9 cellular contexts compared by ENCODE assay signal in genomic region chr22:49849161-49850020, GRCh38. TPM values are rescaled to one million over a fixed set of nuclear protein-coding genes. Genes with fewer than 3 reads are reported as not detected.
A peak's percentile ranks its signal among the peaks of the same experiment; 100 is the strongest.
DNase-seq lines count a peak whose midpoint lies in the region; ATAC-seq and TF ChIP-seq lines count a peak whose summit lies in the region.
"Had no signal": no experiment of that assay in that cellular context is flagged by ENCODE, and none has a peak within 500 bp of the region (broad histone marks: within the 10 kb centered on the region; RNA-seq: fewer than 3 reads in every experiment).

No MANE protein-coding gene starts in this region.

- no peaks in the 10 kb centered on the region for H3K9me3 Mint-ChIP-seq in activated naive CD8-positive, alpha-beta T cell treated with anti-CD3 and anti-CD28 coated beads, Interleukin-2, amount 10 ng/mL, durations not matched to agents 7 days and 5 days

- 0 to 2% methylated on average over 2 to 72 of the region's 89 CpGs for WGBS in testis, 2 donors

- peak; percentile 45 for DNase-seq in activated T-cell treated with anti-CD3 and anti-CD28 coated beads, Interleukin-2, amount 50 U/mL, for 1 hour
- DNase-seq in activated T-cell treated with anti-CD3 and anti-CD28 coated beads for 4 hours (no peak), lower lobe of right lung (no peak), testis (no peak), SJCRH30 (no peak)
- peak; percentile 60 for DNase-seq in activated naive CD8-positive, alpha-beta T cell treated with anti-CD3 and anti-CD28 coated beads, Interleukin-2, amount 10 ng/mL, durations not matched to agents 7 days and 5 days
- DNase-seq: hippocampal formation had no signal

- intact Hi-C loops in lower lobe of right lung (cut with DNase I), result no loop called here
- intact Hi-C loops in testis (cut with DNase I; ENCODE audit: low total_unique reads), result no loop called here

- peaks cover 48% of the 10 kb centered on the region for H3K27me3 Mint-ChIP-seq in activated naive CD8-positive, alpha-beta T cell treated with anti-CD3 and anti-CD28 coated beads, Interleukin-2, amount 10 ng/mL, durations not matched to agents 7 days and 5 days

- no peak for ATAC-seq in activated naive CD8-positive, alpha-beta T cell treated with anti-CD3 and anti-CD28 coated beads, Interleukin-2, amount 10 ng/mL, durations not matched to agents 7 days and 5 days (ENCODE audit: low read depth)
- no peak for ATAC-seq in lower lobe of right lung
- no peak for ATAC-seq in HG03280 (IDR thresholded peaks at IDR 0.05; ENCODE audit: unreplicated experiment)
- ATAC-seq in HG02938 (IDR thresholded peaks at IDR 0.05; ENCODE audit: unreplicated experiment), result no peak

- no peak overlapping the region for H3K27ac ChIP-seq in lower lobe of right lung
- H3K27ac ChIP-seq in testis, result no peak overlapping the region
- no peak overlapping the region for H3K27ac ChIP-seq in SJCRH30

- peak overlapping the region; percentile 60 for H3K4me3 Mint-ChIP-seq in activated naive CD8-positive, alpha-beta T cell treated with anti-CD3 and anti-CD28 coated beads, Interleukin-2, amount 10 ng/mL, durations not matched to agents 7 days and 5 days

- no peak for TF ChIP-seq POLR2A in testis (IDR thresholded peaks at IDR 0.05)

- H3K4me1 ChIP-seq in lower lobe of right lung, result peaks cover 27% of the 10 kb centered on the region
- H3K4me1 ChIP-seq in testis, result peaks cover 16% of the 10 kb centered on the region
- no peaks in the 10 kb centered on the region for H3K4me1 ChIP-seq in SJCRH30

- peaks cover 35% of the 10 kb centered on the region for H3K27me3 ChIP-seq in lower lobe of right lung (ENCODE audit: low read depth)
- H3K27me3 ChIP-seq in testis, result no peaks in the 10 kb centered on the region
- peaks cover 7% of the 10 kb centered on the region; the same call in 1 of the 2 replicates for H3K27me3 ChIP-seq in SJCRH30

- no peaks in the 10 kb centered on the region for H3K36me3 ChIP-seq in lower lobe of right lung
- no peaks in the 10 kb centered on the region for H3K36me3 ChIP-seq in testis (ENCODE audit: low read depth, missing control alignments)
- H3K36me3 ChIP-seq in SJCRH30, result no peaks in the 10 kb centered on the region

- H3K36me3 Mint-ChIP-seq in activated naive CD8-positive, alpha-beta T cell treated with anti-CD3 and anti-CD28 coated beads, Interleukin-2, amount 10 ng/mL, durations not matched to agents 7 days and 5 days, result no peaks in the 10 kb centered on the region

- POLR2A ChIA-PET in activated naive CD8-positive, alpha-beta T cell treated with anti-CD3 and anti-CD28 coated beads, Interleukin-2, amount 10 ng/mL, durations not matched to agents 7 days and 5 days (lab: Charles Lee), result no interaction called here

- H3K4me3 ChIP-seq in lower lobe of right lung, result peak overlapping the region; percentile 59
- peak overlapping the region; percentile 12 to 42 for H3K4me3 ChIP-seq in testis
- no peak overlapping the region for H3K4me3 ChIP-seq in SJCRH30

- no peaks in the 10 kb centered on the region for H3K9me3 ChIP-seq in lower lobe of right lung
- no peaks in the 10 kb centered on the region for H3K9me3 ChIP-seq in testis
- no peaks in the 10 kb centered on the region for H3K9me3 ChIP-seq in SJCRH30 (replicated peaks)

- no peak for TF ChIP-seq CTCF in lower lobe of right lung (IDR thresholded peaks at IDR 0.05)
- TF ChIP-seq CTCF in testis (IDR thresholded peaks at IDR 0.05), result no peak

- H3K4me1 Mint-ChIP-seq in activated naive CD8-positive, alpha-beta T cell treated with anti-CD3 and anti-CD28 coated beads, Interleukin-2, amount 10 ng/mL, durations not matched to agents 7 days and 5 days, result peaks cover 9% of the 10 kb centered on the region

- no peak overlapping the region for H3K27ac Mint-ChIP-seq in activated naive CD8-positive, alpha-beta T cell treated with anti-CD3 and anti-CD28 coated beads, Interleukin-2, amount 10 ng/mL, durations not matched to agents 7 days and 5 days

RNA-seq across cellular contexts. Expression of gene ZBED4, which starts 4.3 kb away (rescaled TPM):
- total RNA-seq in activated naive CD8-positive, alpha-beta T cell treated with anti-CD3 and anti-CD28 coated beads, Interleukin-2, amount 10 ng/mL, durations not matched to agents 7 days and 5 days, result 10 to 100 TPM; 21.0 to 21.5 TPM
- total RNA-seq in lower lobe of right lung (12.7 TPM), testis (10 to 100 TPM; 17.2 to 18.2 TPM)
- polyA plus RNA-seq in testis (ENCODE audit: insufficient read depth, low read depth, low replicate concordance), result 9.1 TPM
- 48.7 and 53.2 TPM in 2 replicates for total RNA-seq in SJCRH30 (2014; rRNA removed; shearing (Covaris generic))

RNA-seq across cellular contexts. Expression of gene BRD1, which starts 21.7 kb away (rescaled TPM):
- 10 to 100 TPM; 56.7 to 56.9 TPM for total RNA-seq in activated naive CD8-positive, alpha-beta T cell treated with anti-CD3 and anti-CD28 coated beads, Interleukin-2, amount 10 ng/mL, durations not matched to agents 7 days and 5 days
- total RNA-seq in lower lobe of right lung (37.4 TPM), testis (100 to 1,000 TPM; 113 to 122 TPM)
- polyA plus RNA-seq in testis (ENCODE audit: insufficient read depth, low read depth, low replicate concordance), result 114 TPM
- total RNA-seq in SJCRH30 (2014; rRNA removed; shearing (Covaris generic)), result 41.0 and 44.7 TPM in 2 replicates

Comparison
In these comparisons a context has a peak if more than half of its experiments do, and no peak if none do; other contexts are left out.
1. DNase-seq: peak in activated T-cell treated with anti-CD3 and anti-CD28 coated beads, Interleukin-2, amount 50 U/mL, for 1 hour (single experiment) and activated naive CD8-positive, alpha-beta T cell treated with anti-CD3 and anti-CD28 coated beads, Interleukin-2, amount 10 ng/mL, durations not matched to agents 7 days and 5 days (single experiment); none in activated T-cell treated with anti-CD3 and anti-CD28 coated beads for 4 hours (single experiment), lower lobe of right lung (single experiment), testis (single experiment) and SJCRH30 (0 of 2).